8 cellular contexts compared by ENCODE assay signal in the genomic region with DNA sequence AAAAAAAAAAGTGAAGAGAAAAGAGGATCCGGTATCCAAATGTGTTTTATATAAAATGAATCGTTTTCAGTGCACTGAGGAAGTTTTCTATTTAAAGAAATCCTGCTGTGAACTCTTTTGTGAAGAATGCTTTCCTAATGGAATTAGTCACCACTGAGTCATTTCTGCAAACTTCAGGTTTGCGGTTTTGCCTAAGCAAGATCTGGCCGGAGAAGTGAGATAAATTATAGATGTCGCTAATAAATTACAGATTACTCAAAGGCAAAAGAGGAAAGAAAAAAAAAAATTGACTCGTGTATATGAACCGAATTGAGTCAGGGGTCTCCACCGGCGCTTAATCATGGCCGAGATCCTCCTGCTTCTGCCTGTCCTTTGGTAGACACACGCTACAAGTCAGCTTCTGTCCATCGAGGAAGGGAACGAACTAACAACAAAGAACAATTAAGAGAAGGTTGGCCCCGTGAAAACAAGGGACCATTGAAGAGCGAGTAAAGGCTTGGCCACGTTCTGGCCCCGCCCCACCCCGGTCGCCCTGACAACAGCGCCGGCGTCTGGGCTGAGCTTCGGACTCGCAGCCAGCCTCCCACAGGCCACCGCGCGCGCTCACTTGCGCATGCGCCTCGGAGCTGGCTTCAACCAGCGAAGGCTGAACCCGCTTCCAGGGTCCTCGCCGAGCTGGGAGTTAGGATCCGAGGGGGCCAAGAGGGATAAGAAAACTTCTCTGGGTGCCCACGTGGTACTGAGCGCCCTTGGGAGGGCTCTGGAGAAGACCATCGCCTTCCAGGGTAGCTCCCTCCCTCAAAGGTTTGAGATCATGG. TPM values are rescaled to one million over a fixed set of nuclear protein-coding genes. Genes with fewer than 3 reads are reported as not detected.
DNase-seq lines count a peak whose midpoint lies in the region; ATAC-seq and TF ChIP-seq lines count a peak whose summit lies in the region.

No MANE protein-coding gene starts in this region.

- peak overlapping the region; percentile 83 for H3K4me3 Mint-ChIP-seq in central memory CD8-positive, alpha-beta T cell

- H3K36me3 Mint-ChIP-seq in central memory CD8-positive, alpha-beta T cell (ENCODE audit: insufficient read depth) = peaks cover 2% of the 10 kb centered on the region

- WGBS in spleen, 5 donors = 1% methylated on average over 34 to 39 of the region's 39 CpGs

- peak; percentile 88 for TF ChIP-seq POLR2A in GM18951 (IDR thresholded peaks at IDR 0.05; ENCODE audit: extremely low read depth, insufficient read depth, insufficient read length)
- no peak for TF ChIP-seq POLR2A in spleen (IDR thresholded peaks at IDR 0.05)

- H3K27me3 Mint-ChIP-seq in central memory CD8-positive, alpha-beta T cell = no peaks in the 10 kb centered on the region

- H3K27ac ChIP-seq in spleen = peak overlapping the region in 7 of 8 donors; percentile 70 to 86 (median 82)

- peak overlapping the region; percentile 90 for H3K27ac Mint-ChIP-seq in central memory CD8-positive, alpha-beta T cell (ENCODE audit: low read depth)

- no peak for TF ChIP-seq CTCF in spleen (IDR thresholded peaks at IDR 0.05 in 8 of 11, conservative IDR thresholded peaks at IDR 0.05 in 3 of 11)

- DNase-seq in AG08395 (ENCODE audit: low spot score) (peak; percentile 98), NCI-H345 (lab: John Stamatoyannopoulos, UW) (peak; percentile 90), iris pigment epithelial cell (ENCODE audit: low read depth) (peak; percentile 96), spleen (peak; percentile 100)
- DNase-seq in activated CD4-positive, CD25-positive, alpha-beta regulatory T cell treated with anti-CD3 and anti-CD28 coated beads, Interleukin-2, amount 50 U/mL, for 16 hours (ENCODE audit: low read depth, low spot score) = peak; percentile 88
- peak; percentile 89 to 90 for DNase-seq in central memory CD8-positive, alpha-beta T cell (ENCODE audit: low spot score in 2 of 2)

- in situ Hi-C loops in GM18951 (cut with MboI; ENCODE audit: low sequenced_read_pairs, unreplicated experiment) = no loop called here

- peaks cover 11% of the 10 kb centered on the region for H3K4me1 Mint-ChIP-seq in central memory CD8-positive, alpha-beta T cell

- H3K4me1 ChIP-seq in spleen = peaks cover 8 to 27% (median 19%) of the 10 kb centered on the region in 6 donors

- H3K9me3 Mint-ChIP-seq in central memory CD8-positive, alpha-beta T cell = no peaks in the 10 kb centered on the region

- intact Hi-C loops in spleen (cut with DNase I; ENCODE audit: low total_unique reads) = no loop called here

- ATAC-seq in HG03196 (IDR thresholded peaks at IDR 0.05; ENCODE audit: unreplicated experiment) = peak; percentile 96
- ATAC-seq in central memory CD8-positive, alpha-beta T cell (replicated peaks; ENCODE audit: extremely low read depth, poor library complexity, severe bottlenecking) = peak; percentile 100

- H3K27me3 ChIP-seq in spleen (replicated peaks in 1 of 7) = no peaks in the 10 kb centered on the region

- no peaks in the 10 kb centered on the region for H3K9me3 ChIP-seq in spleen

- peaks cover 0 to 12% (median 0%) of the 10 kb centered on the region in 6 donors for H3K36me3 ChIP-seq in spleen

- peak overlapping the region; percentile 32 to 72 (median 48) for H3K4me3 ChIP-seq in spleen

RNA-seq across cellular contexts. Expression of gene MRI1, which starts 33.0 kb away (rescaled TPM):
- total RNA-seq in spleen = 10 to 100 TPM; 31.2 to 64.6 (median 36.6) TPM
- 10 to 100 TPM; 21.2 to 25.1 (median 21.7) TPM for polyA plus RNA-seq in spleen

RNA-seq across cellular contexts. Expression of gene C19orf53, which starts 42.9 kb away (rescaled TPM):
- 100 to 1,000 TPM in 2 of 7 donors, 10 to 100 TPM in 5; 39.6 to 190 (median 55.5) TPM for total RNA-seq in spleen
- 100 to 1,000 TPM; 137 to 183 (median 164) TPM for polyA plus RNA-seq in spleen

Comparison
In these comparisons a context has a peak if more than half of its experiments do, and no peak if none do; other contexts are left out.
1. Peak in every context shown above with its lines: DNase-seq, ATAC-seq, H3K4me3 ChIP-seq and H3K27ac ChIP-seq.